Comparison of ENCODE assay signal across 8 cellular contexts in genomic region chr19:3987619-3988371, GRCh38. TPM values are rescaled to one million over a fixed set of nuclear protein-coding genes. Genes with fewer than 3 reads are reported as not detected.
DNase-seq lines count a peak whose midpoint lies in the region; ATAC-seq and TF ChIP-seq lines count a peak whose summit lies in the region.

No MANE protein-coding gene starts in this region.

- WGBS in spleen, 5 donors: 10 to 11% (median 10%) methylated on average over 29 to 30 of the region's 30 CpGs

- H3K4me3 ChIP-seq in Caco-2 (ENCODE audit: low read depth, low read length) (peak overlapping the region; percentile 37), WI38 (ENCODE audit: low read depth, low read length) (peak overlapping the region; percentile 37; the same call in 1 of the 2 replicates), breast epithelium (peak overlapping the region in 2 of 3 donors; percentile 44 to 96), spleen (peak overlapping the region in 7 of 8 donors; percentile 23 to 90 (median 80))

- H3K27ac ChIP-seq in breast epithelium: no peak overlapping the region
- peak overlapping the region in 6 of 8 donors; percentile 65 to 97 (median 94) for H3K27ac ChIP-seq in spleen

- no peaks in the 10 kb centered on the region for H3K27me3 ChIP-seq in Caco-2 (replicated peaks; ENCODE audit: control insufficient read depth, insufficient read depth, low read length)
- H3K27me3 ChIP-seq in breast epithelium: no peaks in the 10 kb centered on the region
- H3K27me3 ChIP-seq in spleen (replicated peaks in 1 of 7): no peaks in the 10 kb centered on the region

- H3K9me3 ChIP-seq in Caco-2: no peaks in the 10 kb centered on the region
- no peaks in the 10 kb centered on the region for H3K9me3 ChIP-seq in breast epithelium
- H3K9me3 ChIP-seq in spleen: no peaks in the 10 kb centered on the region

- intact Hi-C loops in Caco-2 (cut with micrococcal nuclease; ENCODE audit: unreplicated experiment) (loop anchor here (10.0 kb wide), 1 partner anchor 77 kb away; the partner anchor contains the start of gene ZBTB7A), breast epithelium (cut with DNase I; ENCODE audit: low total_unique reads) (no loop called here), spleen (cut with DNase I; ENCODE audit: low total_unique reads) (loop anchor here (5.0 kb wide), 1 partner anchor 150 kb away; no protein-coding TSS in a partner anchor)

- peak overlapping the region; percentile 89 for H3K4me3 Mint-ChIP-seq in Caco-2 (ENCODE audit: unreplicated experiment)
- H3K4me3 Mint-ChIP-seq in immature natural killer cell: peak overlapping the region; percentile 63 to 73 (median 71)

- TF ChIP-seq POLR2A in breast epithelium (IDR thresholded peaks at IDR 0.05): no peak
- no peak for TF ChIP-seq POLR2A in spleen (IDR thresholded peaks at IDR 0.05)

- H3K27ac Mint-ChIP-seq in Caco-2 (ENCODE audit: unreplicated experiment) (peak overlapping the region; percentile 88), immature natural killer cell (peak overlapping the region in 5 of 6 donors; percentile 55 to 78 (median 70))

- H3K9me3 Mint-ChIP-seq in Caco-2 (ENCODE audit: unreplicated experiment) (peaks cover 10% of the 10 kb centered on the region), immature natural killer cell (no peaks in the 10 kb centered on the region)

- no TSS peak for BruUV-seq in Caco-2 (replicated peaks; lab: Mats Ljungman, UMichigan)

- CTCF ChIA-PET in Caco-2 (lab: Charles Lee): interaction anchor here (0.6 to 1.8 kb wide), 24 partner anchors 9 to 296 kb away, joined by 3 to 21 read pairs (median 5); partner anchors contain the start of genes APBA3, DAPK3, MRPL54 and PIAS4

- POLR2A ChIA-PET in Caco-2 (lab: Charles Lee): interaction anchor here (0.5 to 1.7 kb wide), 12 partner anchors 11 to 1560 kb away, joined by 3 to 16 read pairs (median 6); partner anchors contain the start of genes DAPK3 and MRPL54

- H3K27me3 Mint-ChIP-seq in Caco-2 (ENCODE audit: insufficient read depth, unreplicated experiment): no peaks in the 10 kb centered on the region
- peaks cover 20 to 41% (median 33%) of the 10 kb centered on the region in 3 donors for H3K27me3 Mint-ChIP-seq in immature natural killer cell (ENCODE audit: low read depth in 3 of 3)

- peaks cover 13% of the 10 kb centered on the region for H3K4me1 Mint-ChIP-seq in Caco-2 (ENCODE audit: low read depth, unreplicated experiment)
- peaks cover 44 to 53% of the 10 kb centered on the region in 2 donors for H3K4me1 Mint-ChIP-seq in immature natural killer cell

- H3K36me3 Mint-ChIP-seq in Caco-2 (ENCODE audit: insufficient read depth, unreplicated experiment) (peaks cover 44% of the 10 kb centered on the region), immature natural killer cell (peaks cover 0 to 20% (median 9%) of the 10 kb centered on the region in 3 donors)

- DNase-seq in Caco-2: peak; percentile 80 to 85
- peak; percentile 81 for DNase-seq in NCI-H2196 treated with DMSO at 0.1 percent for 48 hours (lab: John Stamatoyannopoulos, UW; ENCODE audit: unreplicated experiment)
- peak; percentile 76 to 79 for DNase-seq in breast epithelium (ENCODE audit: low spot score in 2 of 2)
- peak; percentile 84 to 90 (median 90) for DNase-seq in immature natural killer cell
- DNase-seq in spleen: peak; percentile 96

- H3K4me1 ChIP-seq in Caco-2 (peaks cover 12% of the 10 kb centered on the region), breast epithelium (peaks cover 17 to 30% of the 10 kb centered on the region in 2 donors), spleen (peaks cover 42 to 69% (median 59%) of the 10 kb centered on the region in 6 donors)

- ATAC-seq in HG02798 (IDR thresholded peaks at IDR 0.05; ENCODE audit: poor library complexity, unreplicated experiment) (peak; percentile 50), GM19463 (IDR thresholded peaks at IDR 0.05; ENCODE audit: unreplicated experiment) (no peak)

- TF ChIP-seq CTCF in Caco-2 (IDR thresholded peaks at IDR 0.05; ENCODE audit: insufficient read depth in 1 of 2, low read depth in 1 of 2, low read length in 1 of 2, severe bottlenecking in 1 of 2, unreplicated experiment in 1 of 2) (peak; percentile 68 to 87), WI38 (IDR thresholded peaks at IDR 0.05; ENCODE audit: low read depth, low read length) (peak; percentile 89), breast epithelium (IDR thresholded peaks at IDR 0.05) (peak; percentile 55 to 86 (median 72)), spleen (IDR thresholded peaks at IDR 0.05 in 8 of 11, conservative IDR thresholded peaks at IDR 0.05 in 3 of 11) (peak; percentile 77 to 96 (median 88))

- H3K36me3 ChIP-seq in Caco-2 (ENCODE audit: control insufficient read depth, insufficient read depth, low read length) (peaks cover 11% of the 10 kb centered on the region), breast epithelium (peaks cover 6% of the 10 kb centered on the region), spleen (peaks cover 2 to 17% (median 16%) of the 10 kb centered on the region in 6 donors)

RNA-seq across cellular contexts. Expression of gene EEF2, which starts 2.5 kb away (rescaled TPM):
- total RNA-seq in Caco-2 (2022) (2,154 and 2,157 TPM in 2 replicates), breast epithelium (1,000 to 10,000 TPM; 1,628 to 2,598 (median 1,993) TPM), spleen (1,000 to 10,000 TPM; 1,078 to 1,961 (median 1,406) TPM)
- polyA plus RNA-seq in immature natural killer cell (100 to 1,000 TPM; 167 to 381 (median 325) TPM), spleen (1,000 to 10,000 TPM in 1 of 3 donors, 100 to 1,000 TPM in 2; 565 to 1,281 (median 624) TPM)

RNA-seq across cellular contexts. Expression of gene DAPK3, which starts 16.9 kb away (rescaled TPM):
- total RNA-seq in Caco-2 (2022) (58.6 and 66.4 TPM in 2 replicates), breast epithelium (10 to 100 TPM; 60.3 to 68.6 (median 62.6) TPM), spleen (10 to 100 TPM; 37.1 to 49.3 (median 46.7) TPM)
- polyA plus RNA-seq in immature natural killer cell (10 to 100 TPM; 28.3 to 45.3 (median 29.6) TPM), spleen (10 to 100 TPM; 26.5 to 68.8 (median 30.8) TPM)

RNA-seq across cellular contexts. Expression of gene PIAS4, which starts 19.7 kb away (rescaled TPM):
- total RNA-seq in Caco-2 (2022) (43.3 and 45.7 TPM in 2 replicates), breast epithelium (10 to 100 TPM in 2 of 3 donors, 1 to 10 TPM in 1; 9.4 to 17.0 (median 15.7) TPM), spleen (10 to 100 TPM; 16.4 to 30.5 (median 29.0) TPM)
- polyA plus RNA-seq in immature natural killer cell (1 to 10 TPM; 6.1 to 8.5 (median 7.3) TPM), spleen (10 to 100 TPM in 1 of 3 donors, 1 to 10 TPM in 2; 6.2 to 13.9 (median 6.4) TPM)

RNA-seq across cellular contexts. Expression of gene NMRK2, which starts 54.9 kb away (rescaled TPM):
- total RNA-seq in Caco-2 (2022) (not detected in 2 replicates), breast epithelium (under 1 TPM in 2 of 3 donors, not detected in 1; 0.73 to 0.98 TPM), spleen (not detected)
- polyA plus RNA-seq in immature natural killer cell (not detected), spleen (1 to 10 TPM in 1 of 3 donors, under 1 TPM in 2; 0.29 to 1.5 (median 0.52) TPM)

Comparison
In these comparisons a context has a peak if more than half of its experiments do, and no peak if none do; other contexts are left out.
1. H3K27ac ChIP-seq: peak in spleen (6 of 8); none in breast epithelium (0 of 2).
2. Peak in every context shown above with its lines, with median percentiles within 50 percentile points of each other: DNase-seq, H3K4me3 ChIP-seq and CTCF ChIP-seq.